ENCODE assay signal across 24 cellular contexts in genomic region chr9:72459308-72459707, GRCh38.
A peak's percentile ranks its signal among the peaks of the same experiment; 100 is the strongest.
DNase-seq lines count a peak whose midpoint lies in the region; ATAC-seq, FAIRE-seq and TF ChIP-seq lines count a peak whose summit lies in the region.
"Had no signal": no experiment of that assay in that cellular context is flagged by ENCODE, and none has a peak within 500 bp of the region (broad histone marks: within the 10 kb centered on the region; RNA-seq: fewer than 3 reads in every experiment).

No MANE protein-coding gene starts in this region.

- H3K27me3 ChIP-seq in HAP-1 (ENCODE audit: low read depth) (no peaks in the 10 kb centered on the region), GM12878 (replicated peaks in 1 of 2; ENCODE audit: control insufficient read depth in 2 of 2, insufficient read depth in 2 of 2, low read length in 1 of 2) (no peaks in the 10 kb centered on the region), right lobe of liver (no peaks in the 10 kb centered on the region), A673 (replicated peaks; ENCODE audit: insufficient read depth, low read depth, low read length, poor library complexity) (no peaks in the 10 kb centered on the region)
- H3K27me3 ChIP-seq: MG63 had no signal

- intact Hi-C loops in GM12878 (cut with micrococcal nuclease; ENCODE audit: unreplicated experiment) = no loop called here
- intact Hi-C loops in right lobe of liver (cut with DNase I) = no loop called here
- intact Hi-C loops in A673 (cut with micrococcal nuclease; ENCODE audit: unreplicated experiment) = no loop called here
- intact Hi-C loops in Calu3 (cut with micrococcal nuclease; ENCODE audit: unreplicated experiment) = no loop called here

- no peak overlapping the region for H3K4me2 ChIP-seq in GM12878 (ENCODE audit: control insufficient read depth, insufficient read depth)

- TF ChIP-seq CTCF in GM12878 (IDR thresholded peaks at IDR 0.05 in 2 of 3, conservative IDR thresholded peaks at IDR 0.05 in 1 of 3; ENCODE audit: control insufficient read depth in 2 of 3, extremely low read depth in 1 of 3, insufficient read depth in 1 of 3, low read depth in 3 of 3, low read length in 3 of 3) = no peak
- no peak for TF ChIP-seq CTCF in right lobe of liver (IDR thresholded peaks at IDR 0.05)
- TF ChIP-seq CTCF in A673 (conservative IDR thresholded peaks at IDR 0.05; ENCODE audit: low read depth, low read length) = no peak
- TF ChIP-seq CTCF in Calu3 (IDR thresholded peaks at IDR 0.05; ENCODE audit: unreplicated experiment) = no peak

- H4K20me1 ChIP-seq in GM12878 (ENCODE audit: control insufficient read depth, insufficient read depth) = no peaks in the 10 kb centered on the region

- H3K36me3 Mint-ChIP-seq in Calu3 (ENCODE audit: insufficient read depth, unreplicated experiment) = no peaks in the 10 kb centered on the region
- H3K36me3 Mint-ChIP-seq: CD4-positive, CD25-positive, alpha-beta regulatory T cell had no signal

- ATAC-seq in GM12878 (peak; percentile 28), right lobe of liver (peak in 1 of 4 donors; percentile 42)

- no peak for TF ChIP-seq POLR2A in GM12878 (IDR thresholded peaks at IDR 0.05; ENCODE audit: low read depth, low read length)
- TF ChIP-seq POLR2A in right lobe of liver (IDR thresholded peaks at IDR 0.05) = no peak

- BruUV-seq in GM12878 (replicated peaks; lab: Mats Ljungman, UMichigan) (no TSS peak), A673 (replicated peaks; lab: Mats Ljungman, UMichigan) (no TSS peak), Calu3 (replicated peaks; lab: Mats Ljungman, UMichigan) (no TSS peak)

- DNase-seq in HAP-1 (ENCODE audit: low spot score in 2 of 2) (peak; percentile 37 to 52), GM12878 (ENCODE audit: low read depth, low spot score) (no peak), right lobe of liver (no peak), A673 (ENCODE audit: low spot score) (no peak), Calu3 (no peak), hepatic stellate cell (ENCODE audit: low spot score) (no peak), DMS 273 treated with DMSO at 0.1 percent for 48 hours (lab: John Stamatoyannopoulos, UW) (no peak)
- DNase-seq: CD4-positive, CD25-positive, alpha-beta regulatory T cell; COR-L47; EL; HCEC 1CT; Kasumi-1; MG63; NCI-H1092; NCI-H1436 treated with DMSO at 0.1 percent for 48 hours; NCI-H2029 treated with DMSO at 0.1 percent for 48 hours; NCI-H2171; NCI-H446; NCI-H526 treated with DMSO at 0.1 percent for 48 hours; NK-92 treated with Interleukin-12 subunit alpha and Interleukin-12 subunit beta, amount 100 ng/mL, for 24 hours; Right ventricle myocardium superior had no signal

- POLR2A ChIA-PET in GM12878 (lab: Charles Lee) (interaction anchor here (0.5 to 2.9 kb wide), 10 partner anchors 9 to 94 kb away, joined by 3 to 16 read pairs (median 4); no protein-coding TSS in a partner anchor), A673 (lab: Charles Lee; ENCODE audit: low non-redundant PET) (interaction anchor here (0.5 kb wide), 1 partner anchor 93 kb away, joined by 5 read pairs; no protein-coding TSS in a partner anchor)

- CTCF ChIA-PET in GM12878 (lab: Yijun Ruan, JAX) = interaction anchor here (0.6 to 5.1 kb wide), 8 partner anchors 14 to 420 kb away, joined by 3 to 46 read pairs (median 4); no protein-coding TSS in a partner anchor
- CTCF ChIA-PET in A673 (lab: Charles Lee) = no interaction called here
- CTCF ChIA-PET in Calu3 (lab: Charles Lee) = no interaction called here

- H2AFZ ChIP-seq in GM12878 (ENCODE audit: control insufficient read depth, low read depth, low read length) = no peak overlapping the region

- no peaks in the 10 kb centered on the region for H3K36me3 ChIP-seq in HAP-1 (replicated peaks)
- H3K36me3 ChIP-seq in GM12878 (ENCODE audit: control insufficient read depth in 2 of 2, insufficient read depth in 2 of 2, low read length in 1 of 2) = no peaks in the 10 kb centered on the region
- no peaks in the 10 kb centered on the region for H3K36me3 ChIP-seq in right lobe of liver
- no peaks in the 10 kb centered on the region for H3K36me3 ChIP-seq in A673 (ENCODE audit: insufficient read depth, low read length, poor library complexity, severe bottlenecking)
- H3K36me3 ChIP-seq: MG63 had no signal

- no peaks in the 10 kb centered on the region for H3K9me3 ChIP-seq in HAP-1
- no peaks in the 10 kb centered on the region for H3K9me3 ChIP-seq in GM12878 (replicated peaks; ENCODE audit: control insufficient read depth, insufficient read depth, low read length)
- H3K9me3 ChIP-seq in right lobe of liver = no peaks in the 10 kb centered on the region
- no peaks in the 10 kb centered on the region for H3K9me3 ChIP-seq in A673 (ENCODE audit: low read depth, low read length, poor library complexity, severe bottlenecking)
- H3K9me3 ChIP-seq: MG63 had no signal

- peaks cover 50% of the 10 kb centered on the region for H3K4me1 Mint-ChIP-seq in Calu3 (ENCODE audit: low read depth, unreplicated experiment)
- H3K4me1 Mint-ChIP-seq: B cell had no signal

- no peak for TF ChIP-seq RAD21 in GM12878 (IDR thresholded peaks at IDR 0.05; ENCODE audit: insufficient read depth, low read depth, low read length)

- 100% methylated on average over 1 of the region's 1 CpG for WGBS in GM12878 (ENCODE audit: insufficient coverage, insufficient replicate concordance, low lambda C conversion rate, missing lambda C conversion rate)
- WGBS in right lobe of liver (ENCODE audit: insufficient coverage, low coverage, low lambda C conversion rate, missing lambda C conversion rate) = no CpG with 5 or more reads among the region's 1 CpG

- H3K27ac ChIP-seq in GM12878 (ENCODE audit: control insufficient read depth, insufficient read depth) (no peak overlapping the region), right lobe of liver (peak overlapping the region in 2 of 3 donors; percentile 2 to 41), A673 (ENCODE audit: low read depth, low read length, poor library complexity, severe bottlenecking) (no peak overlapping the region)
- H3K27ac ChIP-seq: SK-N-MC had no signal

- H3K27me3 Mint-ChIP-seq in Calu3 (ENCODE audit: unreplicated experiment) = no peaks in the 10 kb centered on the region
- H3K27me3 Mint-ChIP-seq: CD4-positive, CD25-positive, alpha-beta regulatory T cell had no signal

- SMC1A ChIA-PET in GM12878 (lab: Charles Lee; ENCODE audit: uncharacterized antibody, unreplicated experiment) = interaction anchor here (0.6 to 7.8 kb wide), 12 partner anchors 9 to 421 kb away, joined by 3 to 73 read pairs (median 8); no protein-coding TSS in a partner anchor

- RAD21 ChIA-PET in GM12878 (lab: Charles Lee; ENCODE audit: unreplicated experiment) = interaction anchor here (0.7 to 4.7 kb wide), 14 partner anchors 9 to 178 kb away, joined by 3 to 43 read pairs (median 3); no protein-coding TSS in a partner anchor

- in situ Hi-C loops in HAP-1 (cut with MboI; ENCODE audit: low sequenced_read_pairs) (no loop called here), GM12878 (cut with MboI) (no loop called here)

- H3K4me3 ChIP-seq in HAP-1 (no peak overlapping the region), GM12878 (no peak overlapping the region), right lobe of liver (no peak overlapping the region), A673 (ENCODE audit: low read depth, low read length, poor library complexity, severe bottlenecking) (no peak overlapping the region)
- H3K4me3 ChIP-seq: MG63, SK-N-MC had no signal

- no peak overlapping the region for H3K4me3 Mint-ChIP-seq in Calu3 (ENCODE audit: low read depth, unreplicated experiment)
- H3K4me3 Mint-ChIP-seq: B cell; CD4-positive, CD25-positive, alpha-beta regulatory T cell had no signal

- FAIRE-seq in GM12878 (lab: Jason Lieb, UNC) = no peak
- FAIRE-seq: HTR-8/SVneo had no signal

- no peak overlapping the region for H3K27ac Mint-ChIP-seq in Calu3 (ENCODE audit: unreplicated experiment)
- H3K27ac Mint-ChIP-seq: B cell had no signal

- H3K9me3 Mint-ChIP-seq in Calu3 (ENCODE audit: low read depth, unreplicated experiment) = no peaks in the 10 kb centered on the region
- H3K9me3 Mint-ChIP-seq: CD4-positive, CD25-positive, alpha-beta regulatory T cell had no signal

- H3K9ac ChIP-seq in GM12878 (ENCODE audit: control insufficient read depth, insufficient read depth, low read length) = no peak overlapping the region

- no peak for TF ChIP-seq EP300 in GM12878 (IDR thresholded peaks at IDR 0.05; ENCODE audit: borderline replicate concordance in 1 of 2, control insufficient read depth in 1 of 2, low read depth in 2 of 2, low read length in 2 of 2)

- no peaks in the 10 kb centered on the region for H3K79me2 ChIP-seq in GM12878 (ENCODE audit: control insufficient read depth, insufficient read depth, low read length)

- H3K4me1 ChIP-seq in HAP-1 (peaks cover 62% of the 10 kb centered on the region), GM12878 (ENCODE audit: control insufficient read depth, insufficient read depth, low read length) (no peaks in the 10 kb centered on the region), right lobe of liver (peaks cover 0 to 46% (median under 1%) of the 10 kb centered on the region in 4 donors), A673 (ENCODE audit: insufficient read depth, low read length, poor library complexity, severe bottlenecking) (no peaks in the 10 kb centered on the region)

TF ChIP-seq in GM12878, 131 proteins besides CTCF, POLR2A, EP300 and RAD21 (continues in another document):
- TF ChIP-seq NR2F1 (conservative IDR thresholded peaks at IDR 0.05) = 0 out of 2 replicates have a peak, but pooled peaks have one; percentile 27
- TF ChIP-seq RCOR1 (conservative IDR thresholded peaks at IDR 0.05; ENCODE audit: low read depth, low read length) = no peak
- TF ChIP-seq TCF3 (IDR thresholded peaks at IDR 0.05; ENCODE audit: borderline replicate concordance, insufficient read depth, low read depth, low read length) = no peak
- TF ChIP-seq TCF7 (IDR thresholded peaks at IDR 0.05; ENCODE audit: borderline replicate concordance) = no peak
- TF ChIP-seq ZNF217 (IDR thresholded peaks at IDR 0.05) = no peak
- TF ChIP-seq MEF2B (IDR thresholded peaks at IDR 0.05; ENCODE audit: partially characterized antibody, poor library complexity, severe bottlenecking) = no peak

Comparison
In these comparisons a context has a peak if more than half of its experiments do, and no peak if none do; other contexts are left out.
1. DNase-seq: peak in HAP-1 (2 of 2); none in GM12878 (single experiment), right lobe of liver (0 of 3), A673 (single experiment), Calu3 (single experiment), hepatic stellate cell (single experiment) and DMS 273 treated with DMSO at 0.1 percent for 48 hours (single experiment).
2. H3K27ac ChIP-seq: peak in right lobe of liver (2 of 3); none in GM12878 (single experiment) and A673 (single experiment).